9 cellular contexts compared by ENCODE assay signal in the genomic region with DNA sequence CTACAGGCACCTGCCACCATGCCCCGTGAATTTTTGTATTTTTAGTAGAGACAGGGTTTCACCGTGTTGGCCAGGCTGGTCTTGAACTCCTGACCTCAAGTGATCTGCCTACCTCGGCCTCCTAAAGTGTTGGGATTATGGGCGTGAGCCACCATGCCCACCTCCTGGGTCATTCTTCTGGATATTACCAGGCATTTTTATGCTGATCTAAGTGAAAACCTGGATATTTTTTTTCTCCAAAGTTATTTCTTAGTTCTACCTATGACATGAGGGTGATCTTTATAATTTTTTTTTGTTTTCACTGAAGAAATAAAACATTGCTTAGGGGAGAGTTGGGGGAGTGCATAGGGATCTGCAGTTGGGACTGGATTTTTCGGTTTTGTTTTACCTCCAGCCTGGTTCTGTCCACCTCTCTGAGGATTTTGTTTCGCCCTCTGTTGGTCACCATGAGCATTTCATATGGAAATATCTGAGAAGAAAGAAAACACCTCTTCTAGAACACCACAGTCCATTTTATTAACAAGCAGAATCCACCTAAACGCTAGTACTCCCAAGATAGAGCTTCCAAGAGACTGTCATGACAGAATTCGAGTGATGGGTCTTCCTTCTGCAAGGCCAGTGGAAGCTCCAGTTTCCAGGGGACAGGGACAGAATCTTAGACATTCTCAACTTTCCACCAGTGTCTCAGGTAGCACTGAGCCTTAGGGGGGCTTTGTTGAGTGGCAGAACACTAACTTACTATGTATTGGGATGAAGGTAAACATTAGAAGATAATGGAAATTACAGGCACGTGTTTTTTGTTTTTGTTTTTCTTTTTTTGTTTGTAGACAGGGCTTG. TPM values are rescaled to one million over a fixed set of nuclear protein-coding genes. Genes with fewer than 3 reads are reported as not detected.
DNase-seq lines count a peak whose midpoint lies in the region; ATAC-seq, FAIRE-seq and TF ChIP-seq lines count a peak whose summit lies in the region.
"Had no signal": no experiment of that assay in that cellular context is flagged by ENCODE, and none has a peak within 500 bp of the region (broad histone marks: within the 10 kb centered on the region; RNA-seq: fewer than 3 reads in every experiment).

No MANE protein-coding gene starts in this region.

- H3K4ac ChIP-seq in neuronal stem cell (ENCODE audit: low read length) = no peak overlapping the region

- H3K4me1 ChIP-seq in colonic mucosa (no peaks in the 10 kb centered on the region), pancreas (no peaks in the 10 kb centered on the region), neuronal stem cell (ENCODE audit: control insufficient read depth in 2 of 2, insufficient read depth in 1 of 2, low read depth in 1 of 2, low read length in 2 of 2) (no peaks in the 10 kb centered on the region)

- no peak overlapping the region for H3K4me2 ChIP-seq in neuronal stem cell (ENCODE audit: insufficient read depth, low read length, poor library complexity, severe bottlenecking)

- POLR2A ChIA-PET in CD4-positive, alpha-beta T cell (lab: Charles Lee) = no interaction called here

- H3K27me3 ChIP-seq in colonic mucosa (no peaks in the 10 kb centered on the region), pancreas (no peaks in the 10 kb centered on the region), neuronal stem cell (ENCODE audit: control insufficient read depth in 3 of 3, insufficient read depth in 3 of 3, low read depth in 1 of 3, low read length in 3 of 3) (no peaks in the 10 kb centered on the region)
- no peaks in the 10 kb centered on the region for H3K27me3 ChIP-seq in CD4-positive, alpha-beta T cell (ENCODE audit: control insufficient read depth, insufficient read depth, low read length)

- H3K23ac ChIP-seq in neuronal stem cell (ENCODE audit: low read depth, low read length, poor library complexity) = no peak overlapping the region

- H4K8ac ChIP-seq in neuronal stem cell (ENCODE audit: low read depth, low read length) = no peak overlapping the region

- no peaks in the 10 kb centered on the region for H3K79me1 ChIP-seq in neuronal stem cell (ENCODE audit: low read depth, low read length)

- H3K4me3 Mint-ChIP-seq in CD4-positive, alpha-beta T cell = no peak overlapping the region
- H3K4me3 Mint-ChIP-seq in activated T-cell treated with anti-CD3 and anti-CD28 coated beads, Interleukin-2, amount 50 U/mL, for 72 hours = no peak overlapping the region
- H3K4me3 Mint-ChIP-seq: stimulated activated memory B cell treated with anti-CD40 and anti-IgM and Interleukin-4, amounts not matched to agents 10 μg/mL and 1 μg/mL and 100 μg/mL, for 72 hours had no signal

- H3K36me3 Mint-ChIP-seq in CD4-positive, alpha-beta T cell (ENCODE audit: low read depth) = peaks cover 100% of the 10 kb centered on the region
- peaks cover 10 to 30% of the 10 kb centered on the region in 2 donors for H3K36me3 Mint-ChIP-seq in activated T-cell treated with anti-CD3 and anti-CD28 coated beads, Interleukin-2, amount 50 U/mL, for 72 hours (ENCODE audit: insufficient read depth in 2 of 2)

- no peaks in the 10 kb centered on the region for H3K9me3 Mint-ChIP-seq in CD4-positive, alpha-beta T cell
- H3K9me3 Mint-ChIP-seq in activated T-cell treated with anti-CD3 and anti-CD28 coated beads, Interleukin-2, amount 50 U/mL, for 72 hours = no peaks in the 10 kb centered on the region
- H3K9me3 Mint-ChIP-seq: stimulated activated memory B cell treated with anti-CD40 and anti-IgM and Interleukin-4, amounts not matched to agents 10 μg/mL and 1 μg/mL and 100 μg/mL, for 72 hours had no signal

- DNase-seq in GM03348 (ENCODE audit: low spot score) (peak; percentile 62), colonic mucosa (no peak), pancreas (peak in 1 of 6 donors; percentile 16), activated T-cell treated with anti-CD3 and anti-CD28 coated beads for 4 hours (no peak), neuronal stem cell (ENCODE audit: low spot score) (no peak)
- no peak for DNase-seq in CD4-positive, alpha-beta T cell
- DNase-seq in activated T-cell treated with anti-CD3 and anti-CD28 coated beads, Interleukin-2, amount 50 U/mL, for 72 hours = no peak

- FAIRE-seq in pancreas (lab: Jason Lieb, UNC) = no peak

- H2BK15ac ChIP-seq in neuronal stem cell (ENCODE audit: low read length) = no peak overlapping the region

- H3K36me3 ChIP-seq in colonic mucosa (peaks cover 5% of the 10 kb centered on the region), pancreas (peaks cover 0 to 26% (median 0%) of the 10 kb centered on the region in 3 donors), neuronal stem cell (replicated peaks in 1 of 2; ENCODE audit: control insufficient read depth in 2 of 2, insufficient read depth in 2 of 2, low read length in 2 of 2) (peaks cover 5 to 100% of the 10 kb centered on the region in 2 donors)

- WGBS in pancreas, 2 donors = 56 to 60% methylated on average over 9 of the region's 9 CpGs
- no CpG with 5 or more reads among the region's 9 CpGs for WGBS in neuronal stem cell (ENCODE audit: extremely low coverage in 2 of 2, insufficient read length in 2 of 2, insufficient replicate concordance in 1 of 2), 2 donors

- intact Hi-C loops in colonic mucosa (cut with DNase I) (loop anchor here (5.0 kb wide), 1 partner anchor 135 kb away; no protein-coding TSS in a partner anchor), pancreas (cut with DNase I) (loop anchor here in 2 of 3 donors (5.0 to 10.0 kb wide), 2 partner anchors 123 to 135 kb away; no protein-coding TSS in a partner anchor)
- intact Hi-C loops in CD4-positive, alpha-beta T cell (cut with DNase I, micrococcal nuclease) = no loop called here

- H3K9me3 ChIP-seq in colonic mucosa (no peaks in the 10 kb centered on the region), pancreas (no peaks in the 10 kb centered on the region), neuronal stem cell (replicated peaks in 1 of 2; ENCODE audit: control insufficient read depth in 2 of 2, insufficient read depth in 1 of 2, low read depth in 1 of 2, low read length in 2 of 2) (peaks cover 0 to 1% of the 10 kb centered on the region in 2 donors)
- H3K9me3 ChIP-seq in CD4-positive, alpha-beta T cell (ENCODE audit: control insufficient read depth, low read length) = no peaks in the 10 kb centered on the region

- H2AFZ ChIP-seq in neuronal stem cell (ENCODE audit: low read length) = no peak overlapping the region

- no peak overlapping the region for H3K18ac ChIP-seq in neuronal stem cell (ENCODE audit: low read length)

- CTCF ChIA-PET in CD4-positive, alpha-beta T cell (lab: Charles Lee) = no interaction called here

- H2BK5ac ChIP-seq in neuronal stem cell (ENCODE audit: low read length) = no peak overlapping the region

- TF ChIP-seq CTCF in LNCAP (IDR thresholded peaks at IDR 0.05) (peak; percentile 63), colonic mucosa (IDR thresholded peaks at IDR 0.05) (peak; percentile 34), pancreas (IDR thresholded peaks at IDR 0.05) (peak; percentile 26 to 46 (median 34))
- TF ChIP-seq CTCF in CD4-positive, alpha-beta T cell (IDR thresholded peaks at IDR 0.05) = no peak

- no peak overlapping the region for H3K4me3 ChIP-seq in colonic mucosa
- no peak overlapping the region for H3K4me3 ChIP-seq in pancreas
- H3K4me3 ChIP-seq in neuronal stem cell (ENCODE audit: low read length in 2 of 2) = no peak overlapping the region

- H3K14ac ChIP-seq in neuronal stem cell (ENCODE audit: low read length) = no peak overlapping the region

- H3K9ac ChIP-seq in colonic mucosa (ENCODE audit: low read depth in 2 of 2, low read length in 2 of 2) = no peak overlapping the region
- no peak overlapping the region for H3K9ac ChIP-seq in neuronal stem cell (ENCODE audit: low read depth, low read length, poor library complexity)

- peaks cover 4% of the 10 kb centered on the region for H3K4me1 Mint-ChIP-seq in CD4-positive, alpha-beta T cell (ENCODE audit: low read depth)
- H3K4me1 Mint-ChIP-seq in activated T-cell treated with anti-CD3 and anti-CD28 coated beads, Interleukin-2, amount 50 U/mL, for 72 hours (ENCODE audit: low read depth) = no peaks in the 10 kb centered on the region
- H3K4me1 Mint-ChIP-seq: stimulated activated memory B cell treated with anti-CD40 and anti-IgM and Interleukin-4, amounts not matched to agents 10 μg/mL and 1 μg/mL and 100 μg/mL, for 72 hours had no signal

- H3K27ac ChIP-seq in colonic mucosa = no peak overlapping the region
- H3K27ac ChIP-seq in pancreas = no peak overlapping the region
- no peak overlapping the region for H3K27ac ChIP-seq in CD4-positive, alpha-beta T cell (ENCODE audit: low read depth, low read length)
- H3K27ac ChIP-seq in neuronal stem cell (replicated peaks; ENCODE audit: low read length) = no peak overlapping the region

- no peak overlapping the region for H2AK5ac ChIP-seq in neuronal stem cell (ENCODE audit: low read depth, low read length)

- no peak overlapping the region for H2BK12ac ChIP-seq in neuronal stem cell (ENCODE audit: low read length)

- no peak overlapping the region for H4K91ac ChIP-seq in neuronal stem cell (ENCODE audit: low read depth, low read length, poor library complexity)

- no peak overlapping the region for H3K27ac Mint-ChIP-seq in CD4-positive, alpha-beta T cell
- H3K27ac Mint-ChIP-seq in activated T-cell treated with anti-CD3 and anti-CD28 coated beads, Interleukin-2, amount 50 U/mL, for 72 hours = no peak overlapping the region
- H3K27ac Mint-ChIP-seq: stimulated activated memory B cell treated with anti-CD40 and anti-IgM and Interleukin-4, amounts not matched to agents 10 μg/mL and 1 μg/mL and 100 μg/mL, for 72 hours had no signal

- no peak overlapping the region for H2BK120ac ChIP-seq in neuronal stem cell (ENCODE audit: low read depth, low read length)

- no peaks in the 10 kb centered on the region for H3K27me3 Mint-ChIP-seq in CD4-positive, alpha-beta T cell
- no peaks in the 10 kb centered on the region for H3K27me3 Mint-ChIP-seq in activated T-cell treated with anti-CD3 and anti-CD28 coated beads, Interleukin-2, amount 50 U/mL, for 72 hours (ENCODE audit: low read depth)
- H3K27me3 Mint-ChIP-seq: stimulated activated memory B cell treated with anti-CD40 and anti-IgM and Interleukin-4, amounts not matched to agents 10 μg/mL and 1 μg/mL and 100 μg/mL, for 72 hours had no signal

- ATAC-seq in pancreas = peak; percentile 58 to 89 (median 74)
- no peak for ATAC-seq in CD4-positive, alpha-beta T cell (ENCODE audit: poor library complexity)
- no peak for ATAC-seq in activated T-cell treated with anti-CD3 and anti-CD28 coated beads, Interleukin-2, amount 50 U/mL, for 72 hours (replicated peaks in 1 of 2)
- ATAC-seq: stimulated activated memory B cell treated with anti-CD40 and anti-IgM and Interleukin-4, amounts not matched to agents 10 μg/mL and 1 μg/mL and 100 μg/mL, for 72 hours had no signal

RNA-seq across cellular contexts. Expression of a gene that starts 33.4 kb away (rescaled TPM):
- total RNA-seq in colonic mucosa = 10 to 100 TPM in 1 of 2 donors, 1 to 10 TPM in 1; 7.9 to 13.7 TPM
- total RNA-seq in pancreas = 10 to 100 TPM in 2 of 6 donors, 1 to 10 TPM in 4; 4.4 to 19.9 (median 7.0) TPM
- 1 to 10 TPM; 3.3 to 4.4 TPM for polyA plus RNA-seq in pancreas
- under 1 TPM; 0.36 to 0.50 TPM for total RNA-seq in CD4-positive, alpha-beta T cell
- 6.7 TPM for polyA plus RNA-seq in neuronal stem cell (2013, experiment 1 of 2)
- 6.9 TPM for polyA plus RNA-seq in neuronal stem cell (2013, experiment 2 of 2)
- total RNA-seq in activated T-cell treated with anti-CD3 and anti-CD28 coated beads, Interleukin-2, amount 50 U/mL, for 72 hours = 1 to 10 TPM; 1.5 to 1.8 TPM

Comparison
In these comparisons a context has a peak if more than half of its experiments do, and no peak if none do; other contexts are left out.
1. ATAC-seq: peak in pancreas (4 of 4); none in CD4-positive, alpha-beta T cell (single experiment) and activated T-cell treated with anti-CD3 and anti-CD28 coated beads, Interleukin-2, amount 50 U/mL, for 72 hours (0 of 2).
2. intact Hi-C loops: an anchor here in colonic mucosa (5.0 kb wide) and pancreas (5.0 to 10.0 kb wide); none called in CD4-positive, alpha-beta T cell.